1 cellular context compared by ENCODE assay signal in genomic region chr16:13999895-14000425, GRCh38.
TF ChIP-seq lines count a peak whose summit lies in the region.

No MANE protein-coding gene starts in this region.

TF ChIP-seq in K562, 482 proteins besides CTCF, POLR2A, EP300 and RAD21 (continued from another document and continues in another):
- no peak for TF ChIP-seq IRF1 (CRISPR knock-in tag; IDR thresholded peaks at IDR 0.05; ENCODE audit: borderline replicate concordance)
- no peak for TF ChIP-seq CEBPG (CRISPR knock-in tag; IDR thresholded peaks at IDR 0.05)
- peak in 1 of 2 experiments; percentile 14; a peak in 1 of 4 replicates for TF ChIP-seq CEBPG (tag; conservative IDR thresholded peaks at IDR 0.05 in 1 of 2, IDR thresholded peaks at IDR 0.05 in 1 of 2)
- TF ChIP-seq NCOA1 (IDR thresholded peaks at IDR 0.05; ENCODE audit: low read depth): peak; percentile 39; the same call in 1 of the 2 replicates
- TF ChIP-seq RCOR1 (IDR thresholded peaks at IDR 0.05; ENCODE audit: borderline replicate concordance in 1 of 2, low read depth in 2 of 2, low read length in 2 of 2): peak in 1 of 2 experiments; percentile 63; a peak in 1 of 4 replicates
- TF ChIP-seq SMARCE1 (IDR thresholded peaks at IDR 0.05): peak; percentile 45; the same call in 1 of the 2 replicates
- TF ChIP-seq VEZF1 (CRISPR knock-in tag; IDR thresholded peaks at IDR 0.05): peak; percentile 59
- TF ChIP-seq ZNF280B (CRISPR knock-in tag; IDR thresholded peaks at IDR 0.05): no peak
- no peak for TF ChIP-seq CLOCK (CRISPR knock-in tag; IDR thresholded peaks at IDR 0.05; ENCODE audit: borderline replicate concordance)
- no peak for TF ChIP-seq SIN3B (IDR thresholded peaks at IDR 0.05; ENCODE audit: low read depth)
- TF ChIP-seq MYNN (IDR thresholded peaks at IDR 0.05): 0 out of 2 replicates have a peak, but pooled peaks have one; percentile 20
- no peak for TF ChIP-seq MYNN (CRISPR knock-in tag; IDR thresholded peaks at IDR 0.05)
- TF ChIP-seq KDM1A (IDR thresholded peaks at IDR 0.05): peak in 1 of 2 experiments; percentile 53; a peak in 1 of 4 replicates
- TF ChIP-seq PBX2 (CRISPR knock-in tag; IDR thresholded peaks at IDR 0.05; ENCODE audit: low read depth): no peak
- peak; percentile 81 for TF ChIP-seq PBX2 (tag; conservative IDR thresholded peaks at IDR 0.05; ENCODE audit: low read depth)
- peak; percentile 54 to 61; a peak in 2 of 4 replicates for TF ChIP-seq MAZ (CRISPR knock-in tag; conservative IDR thresholded peaks at IDR 0.05 in 1 of 2, IDR thresholded peaks at IDR 0.05 in 1 of 2)
- peak; percentile 48 for TF ChIP-seq CTBP1 (IDR thresholded peaks at IDR 0.05; ENCODE audit: borderline replicate concordance)
- TF ChIP-seq ELF4 (CRISPR knock-in tag; IDR thresholded peaks at IDR 0.05): no peak
- no peak for TF ChIP-seq ZNF551 (CRISPR knock-in tag; IDR thresholded peaks at IDR 0.05)
- TF ChIP-seq ZNF444 (CRISPR knock-in tag; IDR thresholded peaks at IDR 0.05): 0 out of 2 replicates have a peak, but pooled peaks have one; percentile 8
- TF ChIP-seq ZBTB7A (IDR thresholded peaks at IDR 0.05; ENCODE audit: borderline replicate concordance, control insufficient read depth, low read depth, low read length): peak; percentile 59; the same call in 1 of the 2 replicates
- no peak for TF ChIP-seq NR2C2 (CRISPR knock-in tag; IDR thresholded peaks at IDR 0.05)
- peak; percentile 33; the same call in 1 of the 2 replicates for TF ChIP-seq NR2C2 (tag; IDR thresholded peaks at IDR 0.05)
- no peak for TF ChIP-seq ZBTB11 (CRISPR knock-in tag; IDR thresholded peaks at IDR 0.05)
- no peak for TF ChIP-seq NFYB (IDR thresholded peaks at IDR 0.05; ENCODE audit: extremely low read depth, insufficient read length)
- TF ChIP-seq EGR1 (conservative IDR thresholded peaks at IDR 0.05): peak; percentile 61
- TF ChIP-seq MTA3 (IDR thresholded peaks at IDR 0.05; ENCODE audit: borderline replicate concordance): 0 out of 2 replicates have a peak, but pooled peaks have one; percentile 41
- peak; percentile 84 for TF ChIP-seq MEF2D (tag; conservative IDR thresholded peaks at IDR 0.05; ENCODE audit: low read depth)
- no peak for TF ChIP-seq POLR2AphosphoS2 (IDR thresholded peaks at IDR 0.05; ENCODE audit: low read length)
- TF ChIP-seq RFX1 (IDR thresholded peaks at IDR 0.05): peak; percentile 62
- TF ChIP-seq ZNF133 (CRISPR knock-in tag; IDR thresholded peaks at IDR 0.05): no peak
- TF ChIP-seq FOS (IDR thresholded peaks at IDR 0.05; ENCODE audit: extremely low read depth, insufficient read length): no peak
- TF ChIP-seq CREB5 (CRISPR knock-in tag; IDR thresholded peaks at IDR 0.05): no peak
- no peak for TF ChIP-seq ZBTB40 (IDR thresholded peaks at IDR 0.05)
- no peak for TF ChIP-seq ZBTB40 (CRISPR knock-in tag; IDR thresholded peaks at IDR 0.05)
- TF ChIP-seq NR2F6 (CRISPR knock-in tag; IDR thresholded peaks at IDR 0.05): no peak
